Comparison of ENCODE assay signal across 17 cellular contexts in genomic region chr5:103291606-103292005, GRCh38. TPM values are rescaled to one million over a fixed set of nuclear protein-coding genes. Genes with fewer than 3 reads are reported as not detected.
DNase-seq lines count a peak whose midpoint lies in the region; ATAC-seq, FAIRE-seq and TF ChIP-seq lines count a peak whose summit lies in the region.
"Had no signal": no experiment of that assay in that cellular context is flagged by ENCODE, and none has a peak within 500 bp of the region (broad histone marks: within the 10 kb centered on the region; RNA-seq: fewer than 3 reads in every experiment).

No MANE protein-coding gene starts in this region.

- intact Hi-C loops in K562 (cut with micrococcal nuclease) (no loop called here), A673 (cut with micrococcal nuclease; ENCODE audit: unreplicated experiment) (no loop called here)

- POLR2A ChIA-PET in K562 (lab: Yijun Ruan, JAX) (interaction anchor here (0.9 kb wide), 1 partner anchor 13 kb away, joined by 3 read pairs; no protein-coding TSS in a partner anchor), A673 (lab: Charles Lee; ENCODE audit: low non-redundant PET) (no interaction called here)

- no peaks in the 10 kb centered on the region for H3K9me1 ChIP-seq in K562 (ENCODE audit: control insufficient read depth, insufficient read depth, low read length)

- H3K27me3 ChIP-seq in K562 (ENCODE audit: control insufficient read depth in 2 of 2, insufficient read depth in 2 of 2, low read length in 2 of 2) = no peaks in the 10 kb centered on the region
- no peaks in the 10 kb centered on the region for H3K27me3 ChIP-seq in A673 (replicated peaks; ENCODE audit: insufficient read depth, low read depth, low read length, poor library complexity)

- H3K79me2 ChIP-seq in K562 (ENCODE audit: control insufficient read depth, insufficient read depth, low read length) = no peaks in the 10 kb centered on the region

- TF ChIP-seq RAD21 in K562 (CRISPR knock-in tag; conservative IDR thresholded peaks at IDR 0.05 in 1 of 2, IDR thresholded peaks at IDR 0.05 in 1 of 2) = no peak

- H3K4me1 ChIP-seq in K562 (replicated peaks in 1 of 2; ENCODE audit: control insufficient read depth in 2 of 2, insufficient read depth in 2 of 2, low read length in 2 of 2) (no peaks in the 10 kb centered on the region), A673 (ENCODE audit: insufficient read depth, low read length, poor library complexity, severe bottlenecking) (no peaks in the 10 kb centered on the region)
- H3K4me1 ChIP-seq: Caco-2 had no signal

- H3K9me3 ChIP-seq in K562 (replicated peaks; ENCODE audit: control insufficient read depth, insufficient read depth, low read depth, low read length) = no peaks in the 10 kb centered on the region
- no peaks in the 10 kb centered on the region for H3K9me3 ChIP-seq in A673 (ENCODE audit: low read depth, low read length, poor library complexity, severe bottlenecking)
- H3K9me3 ChIP-seq: Caco-2 had no signal

- H3K4me3 ChIP-seq in K562 (no peak overlapping the region), A673 (ENCODE audit: low read depth, low read length, poor library complexity, severe bottlenecking) (no peak overlapping the region)

- peak; percentile 37 for FAIRE-seq in K562 (lab: Jason Lieb, UNC)
- FAIRE-seq: D721Med, G401.6, GM12891, GM18507, H1 had no signal

- BruUV-seq in K562 (replicated peaks; lab: Mats Ljungman, UMichigan) (no TSS peak), A673 (replicated peaks; lab: Mats Ljungman, UMichigan) (no TSS peak)

- no peaks in the 10 kb centered on the region for H3K36me3 ChIP-seq in K562 (ENCODE audit: control insufficient read depth, insufficient read depth, low read length)
- H3K36me3 ChIP-seq in A673 (ENCODE audit: insufficient read depth, low read length, poor library complexity, severe bottlenecking) = no peaks in the 10 kb centered on the region

- CTCF ChIA-PET in K562 (lab: Yijun Ruan, JAX; ENCODE audit: low intra/inter-chr PET ratio) = no interaction called here
- CTCF ChIA-PET in A673 (lab: Charles Lee) = no interaction called here

- H3K4me2 ChIP-seq in K562 (ENCODE audit: insufficient read depth, low read length) = no peak overlapping the region

- H4K20me1 ChIP-seq in K562 (replicated peaks; ENCODE audit: control insufficient read depth, insufficient read depth, low read length) = no peaks in the 10 kb centered on the region

- TF ChIP-seq POLR2A in K562 (conservative IDR thresholded peaks at IDR 0.05) = no peak

- DNase-seq in K562 (ENCODE audit: extremely low read depth in 1 of 4, low spot score in 3 of 4) = no peak
- peak; percentile 60 for DNase-seq in globus pallidus (ENCODE audit: low spot score)
- DNase-seq in midbrain (lab: John Stamatoyannopoulos, UW) = peak; percentile 50
- no peak for DNase-seq in NAMALWA (ENCODE audit: low spot score)
- DNase-seq in A673 (ENCODE audit: low spot score) = no peak
- DNase-seq in GOT3 (lab: John Stamatoyannopoulos, UW) = no peak
- DNase-seq: ACHN; Caco-2; CD4-positive, alpha-beta T cell; H9 had no signal

- no peak overlapping the region for H3K27ac ChIP-seq in K562 (ENCODE audit: extremely low read depth, low read depth, low read length)
- peak overlapping the region; percentile 96 for H3K27ac ChIP-seq in temporal lobe (ENCODE audit: low read depth, low read length)
- no peak overlapping the region for H3K27ac ChIP-seq in A673 (ENCODE audit: low read depth, low read length, poor library complexity, severe bottlenecking)
- H3K27ac ChIP-seq: C4-2B had no signal

- 53% methylated on average over 4 of the region's 4 CpGs for WGBS in K562 (ENCODE audit: insufficient coverage, low coverage, missing lambda C conversion rate)

- no peak overlapping the region for H3K9ac ChIP-seq in K562 (ENCODE audit: insufficient read depth in 1 of 2, low read depth in 2 of 2, low read length in 2 of 2)

- no peak for ATAC-seq in K562

- TF ChIP-seq CTCF in K562 (IDR thresholded peaks at IDR 0.05 in 2 of 3, conservative IDR thresholded peaks at IDR 0.05 in 1 of 3; ENCODE audit: insufficient read depth in 2 of 3, low read depth in 1 of 3, low read length in 3 of 3) (no peak), A673 (conservative IDR thresholded peaks at IDR 0.05; ENCODE audit: low read depth, low read length) (no peak)

- TF ChIP-seq EP300 in K562 (IDR thresholded peaks at IDR 0.05; ENCODE audit: low read length) = no peak

- no peak overlapping the region for H2AFZ ChIP-seq in K562 (ENCODE audit: low read depth, low read length)

- in situ Hi-C loops in K562 (cut with MboI) = no loop called here

TF ChIP-seq in K562, 482 proteins besides CTCF, POLR2A, EP300 and RAD21 (continues in another document):
- TF ChIP-seq ASH1L (IDR thresholded peaks at IDR 0.05; ENCODE audit: borderline replicate concordance, low read depth, partially characterized antibody) = no peak
- TF ChIP-seq, protein P1, sequence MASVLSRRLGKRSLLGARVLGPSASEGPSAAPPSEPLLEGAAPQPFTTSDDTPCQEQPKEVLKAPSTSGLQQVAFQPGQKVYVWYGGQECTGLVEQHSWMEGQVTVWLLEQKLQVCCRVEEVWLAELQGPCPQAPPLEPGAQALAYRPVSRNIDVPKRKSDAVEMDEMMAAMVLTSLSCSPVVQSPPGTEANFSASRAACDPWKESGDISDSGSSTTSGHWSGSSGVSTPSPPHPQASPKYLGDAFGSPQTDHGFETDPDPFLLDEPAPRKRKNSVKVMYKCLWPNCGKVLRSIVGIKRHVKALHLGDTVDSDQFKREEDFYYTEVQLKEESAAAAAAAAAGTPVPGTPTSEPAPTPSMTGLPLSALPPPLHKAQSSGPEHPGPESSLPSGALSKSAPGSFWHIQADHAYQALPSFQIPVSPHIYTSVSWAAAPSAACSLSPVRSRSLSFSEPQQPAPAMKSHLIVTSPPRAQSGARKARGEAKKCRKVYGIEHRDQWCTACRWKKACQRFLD (CRISPR knock-in tag; IDR thresholded peaks at IDR 0.05) = no peak
- TF ChIP-seq, protein P2, sequence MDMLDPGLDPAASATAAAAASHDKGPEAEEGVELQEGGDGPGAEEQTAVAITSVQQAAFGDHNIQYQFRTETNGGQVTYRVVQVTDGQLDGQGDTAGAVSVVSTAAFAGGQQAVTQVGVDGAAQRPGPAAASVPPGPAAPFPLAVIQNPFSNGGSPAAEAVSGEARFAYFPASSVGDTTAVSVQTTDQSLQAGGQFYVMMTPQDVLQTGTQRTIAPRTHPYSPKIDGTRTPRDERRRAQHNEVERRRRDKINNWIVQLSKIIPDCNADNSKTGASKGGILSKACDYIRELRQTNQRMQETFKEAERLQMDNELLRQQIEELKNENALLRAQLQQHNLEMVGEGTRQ (CRISPR knock-in tag; IDR thresholded peaks at IDR 0.05) = no peak
- no peak for TF ChIP-seq BHLHE40 (IDR thresholded peaks at IDR 0.05; ENCODE audit: low read length)
- TF ChIP-seq SAFB2 (IDR thresholded peaks at IDR 0.05; ENCODE audit: borderline replicate concordance, low read depth, low read length, severe bottlenecking) = no peak
- TF ChIP-seq MTA3 (IDR thresholded peaks at IDR 0.05; ENCODE audit: borderline replicate concordance) = no peak
- TF ChIP-seq, protein P3, sequence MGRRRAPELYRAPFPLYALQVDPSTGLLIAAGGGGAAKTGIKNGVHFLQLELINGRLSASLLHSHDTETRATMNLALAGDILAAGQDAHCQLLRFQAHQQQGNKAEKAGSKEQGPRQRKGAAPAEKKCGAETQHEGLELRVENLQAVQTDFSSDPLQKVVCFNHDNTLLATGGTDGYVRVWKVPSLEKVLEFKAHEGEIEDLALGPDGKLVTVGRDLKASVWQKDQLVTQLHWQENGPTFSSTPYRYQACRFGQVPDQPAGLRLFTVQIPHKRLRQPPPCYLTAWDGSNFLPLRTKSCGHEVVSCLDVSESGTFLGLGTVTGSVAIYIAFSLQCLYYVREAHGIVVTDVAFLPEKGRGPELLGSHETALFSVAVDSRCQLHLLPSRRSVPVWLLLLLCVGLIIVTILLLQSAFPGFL (CRISPR knock-in tag; IDR thresholded peaks at IDR 0.05) = no peak
- TF ChIP-seq, protein P4, sequence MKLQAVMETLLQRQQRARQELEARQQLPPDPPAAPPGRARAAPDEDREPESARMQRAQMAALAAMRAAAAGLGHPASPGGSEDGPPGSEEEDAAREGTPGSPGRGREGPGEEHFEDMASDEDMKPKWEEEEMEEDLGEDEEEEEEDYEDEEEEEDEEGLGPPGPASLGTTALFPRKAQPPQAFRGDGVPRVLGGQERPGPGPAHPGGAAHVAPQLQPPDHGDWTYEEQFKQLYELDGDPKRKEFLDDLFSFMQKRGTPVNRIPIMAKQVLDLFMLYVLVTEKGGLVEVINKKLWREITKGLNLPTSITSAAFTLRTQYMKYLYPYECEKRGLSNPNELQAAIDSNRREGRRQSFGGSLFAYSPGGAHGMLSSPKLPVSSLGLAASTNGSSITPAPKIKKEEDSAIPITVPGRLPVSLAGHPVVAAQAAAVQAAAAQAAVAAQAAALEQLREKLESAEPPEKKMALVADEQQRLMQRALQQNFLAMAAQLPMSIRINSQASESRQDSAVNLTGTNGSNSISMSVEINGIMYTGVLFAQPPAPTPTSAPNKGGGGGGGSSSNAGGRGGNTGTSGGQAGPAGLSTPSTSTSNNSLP (IDR thresholded peaks at IDR 0.05; ENCODE audit: borderline replicate concordance, low read depth, low read length) = no peak
- TF ChIP-seq ZKSCAN3 (CRISPR knock-in tag; IDR thresholded peaks at IDR 0.05) = no peak
- TF ChIP-seq EZH2 (IDR thresholded peaks at IDR 0.05; ENCODE audit: borderline replicate concordance, low read depth, low read length) = no peak
- TF ChIP-seq THRAP3 (IDR thresholded peaks at IDR 0.05; ENCODE audit: borderline replicate concordance) = no peak
- no peak for TF ChIP-seq TFAM (CRISPR knock-in tag; conservative IDR thresholded peaks at IDR 0.05)

RNA-seq across cellular contexts. Expression of gene MACIR, which starts 33.0 kb away (rescaled TPM):
- total RNA-seq in K562 (2011; cell fraction: chromatin; rRNA removed; ENCODE audit: low replicate concordance) = 5.9 and 8.4 TPM in 2 replicates
- 2.3 and 3.8 TPM in 2 replicates for total RNA-seq in K562 (2011; cell fraction: nucleolus; rRNA removed)
- total RNA-seq in K562 (2011; cell fraction: nucleoplasm; rRNA removed) = 7.5 and 10.8 TPM in 2 replicates
- total RNA-seq in K562 (2014; rRNA removed) = 6.2 and 8.6 TPM in 2 replicates
- total RNA-seq in K562 (2014; rRNA removed; fragmentation: Illumina TruSeq; extraction: Trizol) = 10.3 and 10.6 TPM in 2 replicates
- 9.4 and 10.6 TPM in 2 replicates for total RNA-seq in K562 (2015; rRNA removed; fragmentation: Illumina TruSeq; extraction: Trizol)
- total RNA-seq in K562 (2021) = 9.4 and 10.5 TPM in 2 replicates
- 9.5 and 9.9 TPM in 2 replicates for polyA plus RNA-seq in K562 (2011; rRNA removed)
- polyA plus RNA-seq in K562 (2011; cell fraction: cytosol; rRNA removed) = 5.0 and 5.9 TPM in 2 replicates
- 7.1 and 7.6 TPM in 2 replicates for polyA plus RNA-seq in K562 (2011; cell fraction: nucleus; rRNA removed)
- polyA plus RNA-seq in K562 (2012) = 7.0 TPM in 2 replicates
- polyA plus RNA-seq in K562 (2014; fragmentation: Illumina TruSeq; extraction: Trizol) = 10.4 and 11.6 TPM in 2 replicates
- polyA plus RNA-seq in K562 (2014; fragmentation: Nextera tagmentation; extraction: Ambion mirVana) = 1 to 10 TPM; 1.4 to 2.7 TPM
- 8.1 and 9.3 TPM in 2 replicates for polyA plus RNA-seq in K562 (2014; rRNA removed)
- 12.7 and 12.8 TPM in 2 replicates for polyA minus RNA-seq in K562 (2011; rRNA and poly(A)+ RNA removed)
- polyA minus RNA-seq in K562 (2011; cell fraction: cytosol; rRNA and poly(A)+ RNA removed) = 4.8 and 6.3 TPM in 2 replicates
- 4.8 and 8.6 TPM in 2 replicates for polyA minus RNA-seq in K562 (2011; cell fraction: nucleus; rRNA and poly(A)+ RNA removed)
- 28.5 TPM for total RNA-seq in temporal lobe
- 22.3 and 23.4 TPM in 2 replicates for total RNA-seq in A673 (2021)

Comparison
In these comparisons a context has a peak if more than half of its experiments do, and no peak if none do; other contexts are left out.
1. DNase-seq: peak in globus pallidus (single experiment) and midbrain (single experiment); none in K562 (0 of 4), NAMALWA (single experiment), A673 (single experiment) and GOT3 (single experiment).